Comparison of ENCODE assay signal across 26 cellular contexts in the genomic region with DNA sequence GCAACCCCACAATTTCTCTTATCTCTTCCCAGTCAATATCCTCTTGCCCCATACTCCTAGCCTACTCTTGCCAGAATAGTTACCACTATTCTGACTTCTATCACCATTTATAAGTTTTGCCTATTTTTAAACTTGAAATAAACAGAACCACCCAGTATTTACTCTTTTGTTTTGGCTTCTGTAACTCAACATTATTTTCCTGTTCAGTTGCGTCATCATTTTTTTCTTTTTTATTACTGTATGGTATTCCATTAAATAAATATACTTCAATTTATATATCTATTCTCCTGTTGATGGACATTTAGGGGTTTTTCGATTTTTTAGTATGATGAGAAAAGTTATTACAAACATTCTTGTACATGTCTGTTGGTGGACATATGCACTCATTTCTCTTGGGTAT.
"Had no signal": no experiment of that assay in that cellular context is flagged by ENCODE, and none has a peak within 500 bp of the region (broad histone marks: within the 10 kb centered on the region; RNA-seq: fewer than 3 reads in every experiment).

No MANE protein-coding gene starts in this region.

- H3K9me3 Mint-ChIP-seq: dendritic cell treated with granulocyte-macrophage colony-stimulating factor and Interleukin-4, amounts not matched to agents 40 ng/mL and 50 ng/mL, for 4 days; naive thymus-derived CD8-positive, alpha-beta T cell had no signal

- H3K27ac ChIP-seq: gastrocnemius medialis, lower lobe of right lung, prostate gland, right atrium auricular region, thoracic aorta, tibial nerve, upper lobe of right lung, uterus had no signal

- H3K4me1 ChIP-seq: prostate gland, upper lobe of right lung, uterus had no signal

- H3K4me1 Mint-ChIP-seq: endodermal cell, nephron progenitor cell had no signal

- H3K4me2 ChIP-seq: smooth muscle cell had no signal

- DNase-seq: effector CD8-positive, alpha-beta T cell; endodermal cell; foreskin fibroblast; gastrocnemius medialis; head of caudate nucleus; left ventricle myocardium superior; lower lobe of right lung; naive thymus-derived CD8-positive, alpha-beta T cell; nephron progenitor cell; nucleus accumbens; stimulated activated CD4-positive, alpha-beta T cell treated with anti-CD3 and anti-CD28 coated beads, Interleukin-12 subunit alpha, Interleukin-12 subunit beta, amount 100 ng/mL, for 4 hours; stimulated activated CD4-positive, alpha-beta T cell treated with anti-CD3 and anti-CD28 coated beads, Interleukin-1b, Interleukin-23, amount 100 ng/mL, for 48 hours; stimulated activated CD4-positive, alpha-beta T cell treated with anti-CD3 and anti-CD28 coated beads, Interleukin-4, amount 100 ng/mL, for 1 hour; stimulated activated CD8-positive, alpha-beta memory T cell treated with anti-CD3 and anti-CD28 coated beads, Interleukin-4, amount 100 ng/mL, for 48 hours; stimulated activated naive CD4-positive, alpha-beta T cell treated with Interleukin-2 at 50 U/mL for 16 hours; upper lobe of right lung; uterus had no signal

- H3K4me3 ChIP-seq: gastrocnemius medialis, lower lobe of right lung, prostate gland, right atrium auricular region, smooth muscle cell, thoracic aorta, tibial nerve, upper lobe of right lung, uterus had no signal

- H3K27me3 Mint-ChIP-seq: dendritic cell treated with granulocyte-macrophage colony-stimulating factor and Interleukin-4, amounts not matched to agents 40 ng/mL and 50 ng/mL, for 4 days; naive thymus-derived CD8-positive, alpha-beta T cell had no signal

- H3K9me3 ChIP-seq: gastrocnemius medialis, lower lobe of right lung, prostate gland, right atrium auricular region, thoracic aorta, tibial nerve, upper lobe of right lung, uterus had no signal

- H3K27me3 ChIP-seq: gastrocnemius medialis, right atrium auricular region, tibial nerve, upper lobe of right lung, uterus had no signal

- H3K36me3 ChIP-seq: gastrocnemius medialis, lower lobe of right lung, prostate gland, right atrium auricular region, thoracic aorta, tibial nerve, upper lobe of right lung, uterus had no signal

- ATAC-seq: esophagus mucosa; gastrocnemius medialis; left ventricle myocardium superior; lower lobe of right lung; naive thymus-derived CD8-positive, alpha-beta T cell; sciatic nerve; upper lobe of right lung had no signal

- FAIRE-seq: keratinocyte had no signal

- H3K27ac Mint-ChIP-seq: dendritic cell treated with granulocyte-macrophage colony-stimulating factor and Interleukin-4, amounts not matched to agents 40 ng/mL and 50 ng/mL, for 4 days; endodermal cell; nephron progenitor cell had no signal

- H3K4me3 Mint-ChIP-seq: dendritic cell treated with granulocyte-macrophage colony-stimulating factor and Interleukin-4, amounts not matched to agents 40 ng/mL and 50 ng/mL, for 4 days; endodermal cell; naive thymus-derived CD8-positive, alpha-beta T cell; nephron progenitor cell had no signal
